In the genomic region with DNA sequence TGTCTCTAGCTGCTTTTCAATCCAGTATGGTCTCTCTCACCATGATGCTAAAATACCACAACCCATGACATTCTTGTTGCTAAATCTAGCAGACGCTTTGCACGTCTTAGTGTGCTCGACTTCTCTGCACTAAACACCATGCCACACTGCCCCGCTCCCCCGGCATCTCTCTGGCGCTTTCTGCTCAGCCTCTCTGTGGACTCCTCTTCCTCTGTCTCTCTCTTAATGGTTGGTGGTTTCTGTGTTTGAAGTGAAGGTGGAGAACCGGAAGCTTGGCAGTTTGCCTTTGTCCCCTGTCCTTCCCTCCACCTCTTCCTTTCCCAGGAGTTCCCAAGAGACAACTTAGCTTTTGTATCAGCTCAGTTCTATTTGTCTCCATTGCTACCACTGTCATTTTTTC, we compare ENCODE assay signal across 12 cellular contexts. TPM values are rescaled to one million over a fixed set of nuclear protein-coding genes. Genes with fewer than 3 reads are reported as not detected.
DNase-seq lines count a peak whose midpoint lies in the region; ATAC-seq and TF ChIP-seq lines count a peak whose summit lies in the region.
"Had no signal": no experiment of that assay in that cellular context is flagged by ENCODE, and none has a peak within 500 bp of the region (broad histone marks: within the 10 kb centered on the region; RNA-seq: fewer than 3 reads in every experiment).

No MANE protein-coding gene starts in this region.

- peaks cover 57% of the 10 kb centered on the region for H3K36me3 ChIP-seq in effector memory CD4-positive, alpha-beta T cell (ENCODE audit: control insufficient read depth, insufficient read depth, low read length)

- H3K36me3 Mint-ChIP-seq in activated CD8-positive, alpha-beta memory T cell treated with anti-CD3 and anti-CD28 coated beads, Interleukin-2, amount 10 ng/mL, durations not matched to agents 7 days and 5 days, result peaks cover 45% of the 10 kb centered on the region
- peaks cover 71% of the 10 kb centered on the region for H3K36me3 Mint-ChIP-seq in activated B cell treated with CpG ODN at 0.5 μM for 24 hours (ENCODE audit: low read depth)
- peaks cover 28% of the 10 kb centered on the region for H3K36me3 Mint-ChIP-seq in natural killer cell treated with Interleukin-12 subunit alpha and Interleukin-12 subunit beta and Interleukin-15 and Interleukin-18, amount 100 ng/mL, for 72 hours
- H3K36me3 Mint-ChIP-seq in mesothelial cell of epicardium, result peaks cover 35% of the 10 kb centered on the region

- DNase-seq in activated CD8-positive, alpha-beta memory T cell treated with anti-CD3 and anti-CD28 coated beads, Interleukin-2, amount 10 ng/mL, durations not matched to agents 7 days and 5 days, result peak; percentile 59
- no peak for DNase-seq in activated CD8-positive, alpha-beta memory T cell treated with anti-CD3 and anti-CD28 coated beads for 24 hours
- DNase-seq in activated B cell treated with CpG ODN at 0.5 μM for 24 hours (no peak), mesothelial cell of epicardium (ENCODE audit: low spot score in 2 of 2, unreplicated experiment in 2 of 2) (no peak), NCI-H1105 treated with DMSO at 0.1 percent for 48 hours (lab: John Stamatoyannopoulos, UW) (no peak)
- no peak for DNase-seq in natural killer cell treated with Interleukin-12 subunit alpha and Interleukin-12 subunit beta and Interleukin-15 and Interleukin-18, amount 100 ng/mL, for 72 hours (ENCODE audit: low spot score)
- DNase-seq in effector memory CD4-positive, alpha-beta T cell, result no peak
- DNase-seq: DMS79; effector CD8-positive, alpha-beta T cell; NCI-H1436 had no signal

- no peaks in the 10 kb centered on the region for H3K27me3 ChIP-seq in effector memory CD4-positive, alpha-beta T cell (replicated peaks; ENCODE audit: control insufficient read depth, insufficient read depth, low read length, poor library complexity, severe bottlenecking)

- H3K27me3 Mint-ChIP-seq in activated CD8-positive, alpha-beta memory T cell treated with anti-CD3 and anti-CD28 coated beads, Interleukin-2, amount 10 ng/mL, durations not matched to agents 7 days and 5 days, result no peaks in the 10 kb centered on the region
- H3K27me3 Mint-ChIP-seq in activated B cell treated with CpG ODN at 0.5 μM for 24 hours, result no peaks in the 10 kb centered on the region
- H3K27me3 Mint-ChIP-seq in natural killer cell treated with Interleukin-12 subunit alpha and Interleukin-12 subunit beta and Interleukin-15 and Interleukin-18, amount 100 ng/mL, for 72 hours, result no peaks in the 10 kb centered on the region
- H3K27me3 Mint-ChIP-seq in mesothelial cell of epicardium (ENCODE audit: low read depth), result no peaks in the 10 kb centered on the region

- intact Hi-C loops in activated B cell treated with CpG ODN at 0.5 μM for 24 hours (cut with micrococcal nuclease), result loop anchor here (5.0 kb wide), 1 partner anchor 1712 kb away; no protein-coding TSS in a partner anchor

- POLR2A ChIA-PET in activated B cell treated with CpG ODN at 0.5 μM for 24 hours (lab: Charles Lee), result interaction anchor here (1.7 kb wide), 1 partner anchor 9 kb away, joined by 10 read pairs; a partner anchor contains a TSS

- H3K4me3 Mint-ChIP-seq in activated CD8-positive, alpha-beta memory T cell treated with anti-CD3 and anti-CD28 coated beads, Interleukin-2, amount 10 ng/mL, durations not matched to agents 7 days and 5 days, result peak overlapping the region; percentile 62
- H3K4me3 Mint-ChIP-seq in activated B cell treated with CpG ODN at 0.5 μM for 24 hours, result no peak overlapping the region
- peak overlapping the region; percentile 68 for H3K4me3 Mint-ChIP-seq in natural killer cell treated with Interleukin-12 subunit alpha and Interleukin-12 subunit beta and Interleukin-15 and Interleukin-18, amount 100 ng/mL, for 72 hours
- no peak overlapping the region for H3K4me3 Mint-ChIP-seq in mesothelial cell of epicardium

- no peak overlapping the region for H3K27ac ChIP-seq in effector memory CD4-positive, alpha-beta T cell (ENCODE audit: insufficient read depth, low read length, poor library complexity, severe bottlenecking)

- CTCF ChIA-PET in activated CD8-positive, alpha-beta memory T cell treated with anti-CD3 and anti-CD28 coated beads, Interleukin-2, amount 10 ng/mL, durations not matched to agents 7 days and 5 days (lab: Charles Lee), result interaction anchor here (0.9 to 1.5 kb wide), 4 partner anchors 9 to 273 kb away, joined by 4 to 7 read pairs (median 6); a partner anchor contains a TSS
- CTCF ChIA-PET in activated B cell treated with CpG ODN at 0.5 μM for 24 hours (lab: Charles Lee), result no interaction called here

- no peak overlapping the region for H3K4me3 ChIP-seq in effector memory CD4-positive, alpha-beta T cell (ENCODE audit: insufficient read depth, low read depth, low read length, poor library complexity, severe bottlenecking)

- ATAC-seq in activated CD8-positive, alpha-beta memory T cell treated with anti-CD3 and anti-CD28 coated beads, Interleukin-2, amount 10 ng/mL, durations not matched to agents 7 days and 5 days, result peak; percentile 89
- ATAC-seq in GM21825 (IDR thresholded peaks at IDR 0.05; ENCODE audit: unreplicated experiment) (peak; percentile 72), activated B cell treated with CpG ODN at 0.5 μM for 24 hours (ENCODE audit: low read depth) (no peak)
- peak; percentile 45 to 90 for ATAC-seq in natural killer cell treated with Interleukin-12 subunit alpha and Interleukin-12 subunit beta and Interleukin-15 and Interleukin-18, amount 100 ng/mL, for 72 hours
- ATAC-seq: left lobe of liver had no signal

- peaks cover 7% of the 10 kb centered on the region for H3K4me1 ChIP-seq in effector memory CD4-positive, alpha-beta T cell (ENCODE audit: control insufficient read depth, insufficient read depth, low read length, poor library complexity, severe bottlenecking)

- peaks cover 38% of the 10 kb centered on the region for H3K4me1 Mint-ChIP-seq in activated CD8-positive, alpha-beta memory T cell treated with anti-CD3 and anti-CD28 coated beads, Interleukin-2, amount 10 ng/mL, durations not matched to agents 7 days and 5 days
- H3K4me1 Mint-ChIP-seq in activated B cell treated with CpG ODN at 0.5 μM for 24 hours (peaks cover 9% of the 10 kb centered on the region), mesothelial cell of epicardium (no peaks in the 10 kb centered on the region)
- H3K4me1 Mint-ChIP-seq in natural killer cell treated with Interleukin-12 subunit alpha and Interleukin-12 subunit beta and Interleukin-15 and Interleukin-18, amount 100 ng/mL, for 72 hours (ENCODE audit: low read depth in 2 of 2), result peaks cover 34 to 41% of the 10 kb centered on the region in 2 donors

- H3K9me3 ChIP-seq in effector memory CD4-positive, alpha-beta T cell (ENCODE audit: control insufficient read depth, low read length), result no peaks in the 10 kb centered on the region

- TF ChIP-seq CTCF in activated B cell treated with CpG ODN at 0.5 μM for 24 hours (IDR thresholded peaks at IDR 0.05) (no peak), mesothelial cell of epicardium (IDR thresholded peaks at IDR 0.05; ENCODE audit: unreplicated experiment) (no peak)

- H3K27ac Mint-ChIP-seq in activated CD8-positive, alpha-beta memory T cell treated with anti-CD3 and anti-CD28 coated beads, Interleukin-2, amount 10 ng/mL, durations not matched to agents 7 days and 5 days, result peak overlapping the region; percentile 85
- H3K27ac Mint-ChIP-seq in activated B cell treated with CpG ODN at 0.5 μM for 24 hours (peak overlapping the region; percentile 35), mesothelial cell of epicardium (no peak overlapping the region)
- peak overlapping the region; percentile 57 to 72 for H3K27ac Mint-ChIP-seq in natural killer cell treated with Interleukin-12 subunit alpha and Interleukin-12 subunit beta and Interleukin-15 and Interleukin-18, amount 100 ng/mL, for 72 hours

- no peaks in the 10 kb centered on the region for H3K9me3 Mint-ChIP-seq in activated CD8-positive, alpha-beta memory T cell treated with anti-CD3 and anti-CD28 coated beads, Interleukin-2, amount 10 ng/mL, durations not matched to agents 7 days and 5 days (ENCODE audit: low read depth)
- H3K9me3 Mint-ChIP-seq in activated B cell treated with CpG ODN at 0.5 μM for 24 hours (no peaks in the 10 kb centered on the region), mesothelial cell of epicardium (no peaks in the 10 kb centered on the region)
- no peaks in the 10 kb centered on the region for H3K9me3 Mint-ChIP-seq in natural killer cell treated with Interleukin-12 subunit alpha and Interleukin-12 subunit beta and Interleukin-15 and Interleukin-18, amount 100 ng/mL, for 72 hours

RNA-seq across cellular contexts. Expression of a gene that starts 8.8 kb away (rescaled TPM):
- 10 to 100 TPM; 75.8 to 76.1 TPM for total RNA-seq in activated CD8-positive, alpha-beta memory T cell treated with anti-CD3 and anti-CD28 coated beads, Interleukin-2, amount 10 ng/mL, durations not matched to agents 7 days and 5 days
- total RNA-seq in activated B cell treated with CpG ODN at 0.5 μM for 24 hours, result 62.8 and 74.3 TPM in 2 replicates
- total RNA-seq in natural killer cell treated with Interleukin-12 subunit alpha and Interleukin-12 subunit beta and Interleukin-15 and Interleukin-18, amount 100 ng/mL, for 72 hours, result 10 to 100 TPM; 66.5 to 71.0 TPM
- total RNA-seq in mesothelial cell of epicardium, result 45.0 to 51.1 TPM (median 46.6 TPM) in 3 replicates

RNA-seq across cellular contexts. Expression of a gene that starts 55.8 kb away (rescaled TPM):
- 10 to 100 TPM; 29.3 to 42.3 TPM for total RNA-seq in activated CD8-positive, alpha-beta memory T cell treated with anti-CD3 and anti-CD28 coated beads, Interleukin-2, amount 10 ng/mL, durations not matched to agents 7 days and 5 days
- total RNA-seq in activated B cell treated with CpG ODN at 0.5 μM for 24 hours (4.7 and 6.4 TPM in 2 replicates), mesothelial cell of epicardium (34.9 to 39.2 TPM (median 36.7 TPM) in 3 replicates)
- total RNA-seq in natural killer cell treated with Interleukin-12 subunit alpha and Interleukin-12 subunit beta and Interleukin-15 and Interleukin-18, amount 100 ng/mL, for 72 hours, result 10 to 100 TPM; 14.5 to 23.4 TPM

RNA-seq across cellular contexts. Expression of a gene that starts 55.9 kb away (rescaled TPM):
- 10 to 100 TPM; 11.1 to 21.6 TPM for total RNA-seq in activated CD8-positive, alpha-beta memory T cell treated with anti-CD3 and anti-CD28 coated beads, Interleukin-2, amount 10 ng/mL, durations not matched to agents 7 days and 5 days
- total RNA-seq in activated B cell treated with CpG ODN at 0.5 μM for 24 hours, result 0.11 TPM in 1 of 2 replicates, not detected in the other
- 1 to 10 TPM; 5.4 to 5.5 TPM for total RNA-seq in natural killer cell treated with Interleukin-12 subunit alpha and Interleukin-12 subunit beta and Interleukin-15 and Interleukin-18, amount 100 ng/mL, for 72 hours
- 22.0 to 23.2 TPM (median 22.7 TPM) in 3 replicates for total RNA-seq in mesothelial cell of epicardium

Comparison
In these comparisons a context has a peak if more than half of its experiments do, and no peak if none do; other contexts are left out.
1. H3K4me3 Mint-ChIP-seq: peak in activated CD8-positive, alpha-beta memory T cell treated with anti-CD3 and anti-CD28 coated beads, Interleukin-2, amount 10 ng/mL, durations not matched to agents 7 days and 5 days (single experiment) and natural killer cell treated with Interleukin-12 subunit alpha and Interleukin-12 subunit beta and Interleukin-15 and Interleukin-18, amount 100 ng/mL, for 72 hours (single experiment); none in activated B cell treated with CpG ODN at 0.5 μM for 24 hours (single experiment) and mesothelial cell of epicardium (single experiment).